In the genomic region with DNA sequence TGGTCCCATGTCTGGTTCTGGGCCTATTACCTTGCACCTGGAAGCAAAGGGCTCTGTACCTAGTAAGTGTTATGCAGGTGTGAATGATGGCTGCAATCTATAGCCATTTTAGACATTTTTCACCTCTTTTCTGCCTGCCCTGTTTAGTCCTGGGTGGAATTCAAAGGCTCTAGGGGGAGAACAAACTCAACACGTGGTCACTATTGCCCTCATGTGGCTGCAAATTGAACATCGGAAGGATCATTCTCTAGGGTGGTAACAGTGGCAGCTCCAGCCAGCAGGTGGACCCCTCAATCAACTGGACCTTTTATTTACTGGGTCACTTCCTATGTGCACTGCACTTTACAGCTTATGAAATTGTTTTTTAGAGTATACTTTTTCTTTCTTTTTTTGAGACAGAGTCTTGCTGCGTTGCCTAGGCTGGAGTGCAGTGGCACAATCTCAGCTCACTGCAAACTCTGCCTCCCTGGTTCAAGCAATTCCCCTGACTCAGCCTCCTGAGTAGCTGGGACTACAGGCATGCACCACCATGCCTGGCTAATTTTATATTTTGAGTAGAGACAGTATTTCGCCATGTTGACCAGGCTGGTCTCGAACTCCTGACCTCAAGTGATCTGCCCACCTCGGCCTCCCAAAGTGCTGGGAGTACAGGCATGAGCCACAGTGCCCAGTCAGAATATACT, we compare ENCODE assay signal across 8 cellular contexts. TPM values are rescaled to one million over a fixed set of nuclear protein-coding genes. Genes with fewer than 3 reads are reported as not detected.
DNase-seq lines count a peak whose midpoint lies in the region; ATAC-seq and TF ChIP-seq lines count a peak whose summit lies in the region.
"Not testable (repeated sequence)": the region's sequence is repeated elsewhere in the genome, so short reads cannot be mapped to it uniquely, and the experiment has no call there.
"Had no signal": no experiment of that assay in that cellular context is flagged by ENCODE, and none has a peak within 500 bp of the region (broad histone marks: within the 10 kb centered on the region; RNA-seq: fewer than 3 reads in every experiment).

No MANE protein-coding gene starts in this region.

- H3K27me3 ChIP-seq in Loucy (ENCODE audit: insufficient read depth, low read length, poor library complexity, severe bottlenecking): not testable (repeated sequence)

- H3K36me3 ChIP-seq in Loucy (ENCODE audit: insufficient read depth, low read length): not testable (repeated sequence)

- H3K4me3 Mint-ChIP-seq in central memory CD8-positive, alpha-beta T cell; progenitor cell of endocrine pancreas (ENCODE audit: low read depth): not testable (repeated sequence)

- not testable (repeated sequence) for H3K9ac ChIP-seq in Loucy (ENCODE audit: low read depth, low read length, poor library complexity, severe bottlenecking)

- TF ChIP-seq CTCF in Loucy (conservative IDR thresholded peaks at IDR 0.05; ENCODE audit: low read length) (peak; percentile 99), progenitor cell of endocrine pancreas (IDR thresholded peaks at IDR 0.05; ENCODE audit: unreplicated experiment) (peak; percentile 100)

- H2AFZ ChIP-seq in Loucy (ENCODE audit: low read length): not testable (repeated sequence)

- not testable (repeated sequence) for H3K9me3 Mint-ChIP-seq in central memory CD8-positive, alpha-beta T cell; progenitor cell of endocrine pancreas (ENCODE audit: low read depth)

- not testable (repeated sequence) for H3K4me1 ChIP-seq in Loucy (ENCODE audit: insufficient read depth, low read length, poor library complexity, severe bottlenecking)

- peaks cover 11% of the 10 kb centered on the region for H3K27me3 Mint-ChIP-seq in central memory CD8-positive, alpha-beta T cell
- H3K27me3 Mint-ChIP-seq in progenitor cell of endocrine pancreas: not testable (repeated sequence)

- H3F3A ChIP-seq in Loucy (ENCODE audit: low read depth): not testable (repeated sequence)

- peak; percentile 19 for ATAC-seq in central memory CD8-positive, alpha-beta T cell (replicated peaks; ENCODE audit: extremely low read depth, poor library complexity, severe bottlenecking)

- H4K20me1 ChIP-seq in Loucy (ENCODE audit: insufficient read depth, low read length, poor library complexity, severe bottlenecking): not testable (repeated sequence)

- not testable (repeated sequence) for H3K27ac Mint-ChIP-seq in central memory CD8-positive, alpha-beta T cell (ENCODE audit: low read depth); progenitor cell of endocrine pancreas

- not testable (repeated sequence) for H3K79me2 ChIP-seq in Loucy (ENCODE audit: insufficient read depth, low read length)

- not testable (repeated sequence) for H3K4me2 ChIP-seq in Loucy (ENCODE audit: low read depth, low read length, poor library complexity, severe bottlenecking)

- not testable (repeated sequence) for H3K36me3 Mint-ChIP-seq in central memory CD8-positive, alpha-beta T cell (ENCODE audit: insufficient read depth); progenitor cell of endocrine pancreas (ENCODE audit: insufficient read depth)

- H3K9me2 ChIP-seq in Loucy (replicated peaks; ENCODE audit: low read depth, low read length): not testable (repeated sequence)

- DNase-seq in GF-D8 (lab: John Stamatoyannopoulos, UW): peak; percentile 23
- peak; percentile 57 for DNase-seq in NOMO-1 treated with DMSO at 0.1 percent for 48 hours (lab: John Stamatoyannopoulos, UW; ENCODE audit: unreplicated experiment)
- DNase-seq in activated CD4-positive, alpha-beta T cell treated with anti-CD3 and anti-CD28 coated beads, Interleukin-2, amount 50 U/mL, for 1 hour: peak; percentile 33
- not testable (repeated sequence) for DNase-seq in central memory CD8-positive, alpha-beta T cell (ENCODE audit: low spot score in 2 of 2)
- DNase-seq in hypothalamus (lab: John Stamatoyannopoulos, UW): peak in 43 of 51 donors; percentile 2 to 79 (median 44)
- peak; percentile 58 for DNase-seq in progenitor cell of endocrine pancreas (ENCODE audit: low spot score, unreplicated experiment)

- H3K4me1 Mint-ChIP-seq in central memory CD8-positive, alpha-beta T cell; progenitor cell of endocrine pancreas (ENCODE audit: low read depth): not testable (repeated sequence)

- not testable (repeated sequence) for H3K9me3 ChIP-seq in Loucy (ENCODE audit: insufficient read depth, low read depth, low read length)

- not testable (repeated sequence) for H3K4me3 ChIP-seq in Loucy (ENCODE audit: low read length, poor library complexity, severe bottlenecking)

RNA-seq across cellular contexts. Expression of gene BPIFB4, which starts 16.6 kb away (rescaled TPM):
- total RNA-seq in progenitor cell of endocrine pancreas: not detected in 2 replicates
- total RNA-seq: temporal lobe had no signal

RNA-seq across cellular contexts. Expression of gene BPIFB3, which starts 42.3 kb away (rescaled TPM):
- total RNA-seq in progenitor cell of endocrine pancreas: not detected in 2 replicates
- total RNA-seq: temporal lobe had no signal
